In genomic region chr11:60145677-60146076, GRCh38 we compare ENCODE assay signal across 1 cellular context.
TF ChIP-seq lines count a peak whose summit lies in the region.

No MANE protein-coding gene starts in this region.

TF ChIP-seq in K562, 482 proteins besides CTCF, POLR2A, EP300 and RAD21:
- no peak for TF ChIP-seq ZNF143 (CRISPR knock-in tag; IDR thresholded peaks at IDR 0.05)
- 0 out of 2 replicates have a peak, but pooled peaks have one; percentile 7 for TF ChIP-seq ATF3 (IDR thresholded peaks at IDR 0.05)
- no peak for TF ChIP-seq ATF3 (CRISPR knock-in tag; conservative IDR thresholded peaks at IDR 0.05)
- TF ChIP-seq MTF1 (CRISPR knock-in tag; IDR thresholded peaks at IDR 0.05; ENCODE audit: borderline replicate concordance), result no peak
- no peak for TF ChIP-seq XRCC3 (IDR thresholded peaks at IDR 0.05)
